Comparison of ENCODE assay signal across 12 cellular contexts in genomic region chr21:34965200-34966174, GRCh38.
DNase-seq lines count a peak whose midpoint lies in the region; ATAC-seq, FAIRE-seq and TF ChIP-seq lines count a peak whose summit lies in the region.
"Had no signal": no experiment of that assay in that cellular context is flagged by ENCODE, and none has a peak within 500 bp of the region (broad histone marks: within the 10 kb centered on the region; RNA-seq: fewer than 3 reads in every experiment).

No MANE protein-coding gene starts in this region.

- peaks cover 84% of the 10 kb centered on the region for H3K4me1 Mint-ChIP-seq in activated T-helper 1 cell treated with anti-CD3 and anti-CD28 coated beads, Interleukin-12 subunit alpha, Interleukin-12 subunit beta, Interleukin-2, Interleukin-4 antibody, amounts not matched to agents 30 ng/mL and 10 ng/mL and 1 ng/mL, durations not matched to agents 14 hours and 24 hours and 36 hours (ENCODE audit: low read depth)
- H3K4me1 Mint-ChIP-seq in WTC11, result peaks cover 14% of the 10 kb centered on the region

- H3K27ac Mint-ChIP-seq in activated T-helper 1 cell treated with anti-CD3 and anti-CD28 coated beads, Interleukin-12 subunit alpha, Interleukin-12 subunit beta, Interleukin-2, Interleukin-4 antibody, amounts not matched to agents 30 ng/mL and 10 ng/mL and 1 ng/mL, durations not matched to agents 14 hours and 24 hours and 36 hours, result peak overlapping the region; percentile 82
- H3K27ac Mint-ChIP-seq in WTC11, result no peak overlapping the region
- H3K27ac Mint-ChIP-seq: GM23338 had no signal

- no peak for TF ChIP-seq EP300 in tibial nerve (IDR thresholded peaks at IDR 0.05)

- H3K36me3 Mint-ChIP-seq in activated T-helper 1 cell treated with anti-CD3 and anti-CD28 coated beads, Interleukin-12 subunit alpha, Interleukin-12 subunit beta, Interleukin-2, Interleukin-4 antibody, amounts not matched to agents 30 ng/mL and 10 ng/mL and 1 ng/mL, durations not matched to agents 14 hours and 24 hours and 36 hours (ENCODE audit: low read depth), result peaks cover 43% of the 10 kb centered on the region
- no peaks in the 10 kb centered on the region for H3K36me3 Mint-ChIP-seq in WTC11

- TF ChIP-seq CTCF in tibial nerve (IDR thresholded peaks at IDR 0.05), result no peak
- no peak for TF ChIP-seq CTCF in WTC11 (IDR thresholded peaks at IDR 0.05)
- no peak for TF ChIP-seq CTCF in WERI-Rb-1 (IDR thresholded peaks at IDR 0.05; ENCODE audit: low read depth, low read length)
- TF ChIP-seq CTCF in D721Med (IDR thresholded peaks at IDR 0.05; ENCODE audit: insufficient read depth, missing control alignments), result no peak

- 66 to 73% methylated on average over 10 of the region's 10 CpGs for WGBS in tibial nerve, 2 donors

- POLR2A ChIA-PET in WTC11 (lab: Charles Lee), result no interaction called here

- H3K9me3 ChIP-seq in tibial nerve, result no peaks in the 10 kb centered on the region
- H3K9me3 ChIP-seq in WERI-Rb-1 (ENCODE audit: severe bottlenecking), result peaks cover under 1% of the 10 kb centered on the region
- H3K9me3 ChIP-seq: heart left ventricle, spleen had no signal

- no peaks in the 10 kb centered on the region for H3K4me1 ChIP-seq in tibial nerve

- FAIRE-seq in D721Med (lab: Jason Lieb, UNC), result no peak

- no peak for TF ChIP-seq POLR2A in tibial nerve (IDR thresholded peaks at IDR 0.05)

- no peaks in the 10 kb centered on the region for H3K27me3 Mint-ChIP-seq in activated T-helper 1 cell treated with anti-CD3 and anti-CD28 coated beads, Interleukin-12 subunit alpha, Interleukin-12 subunit beta, Interleukin-2, Interleukin-4 antibody, amounts not matched to agents 30 ng/mL and 10 ng/mL and 1 ng/mL, durations not matched to agents 14 hours and 24 hours and 36 hours (ENCODE audit: insufficient read depth)
- no peaks in the 10 kb centered on the region for H3K27me3 Mint-ChIP-seq in WTC11 (ENCODE audit: low read depth)

- peak overlapping the region; percentile 47 for H3K4me3 Mint-ChIP-seq in activated T-helper 1 cell treated with anti-CD3 and anti-CD28 coated beads, Interleukin-12 subunit alpha, Interleukin-12 subunit beta, Interleukin-2, Interleukin-4 antibody, amounts not matched to agents 30 ng/mL and 10 ng/mL and 1 ng/mL, durations not matched to agents 14 hours and 24 hours and 36 hours
- no peak overlapping the region for H3K4me3 Mint-ChIP-seq in WTC11
- H3K4me3 Mint-ChIP-seq: GM23338 had no signal

- no peaks in the 10 kb centered on the region for H3K9me3 Mint-ChIP-seq in activated T-helper 1 cell treated with anti-CD3 and anti-CD28 coated beads, Interleukin-12 subunit alpha, Interleukin-12 subunit beta, Interleukin-2, Interleukin-4 antibody, amounts not matched to agents 30 ng/mL and 10 ng/mL and 1 ng/mL, durations not matched to agents 14 hours and 24 hours and 36 hours
- H3K9me3 Mint-ChIP-seq in WTC11, result no peaks in the 10 kb centered on the region
- H3K9me3 Mint-ChIP-seq: GM23338 had no signal

- CTCF ChIA-PET in WTC11 (lab: Charles Lee), result no interaction called here

- no peak overlapping the region for H3K27ac ChIP-seq in tibial nerve
- no peak overlapping the region for H3K27ac ChIP-seq in WERI-Rb-1
- H3K27ac ChIP-seq: heart left ventricle had no signal

- H3K27me3 ChIP-seq in tibial nerve, result no peaks in the 10 kb centered on the region
- H3K27me3 ChIP-seq in WERI-Rb-1 (ENCODE audit: insufficient read depth, low read depth, severe bottlenecking), result peaks cover 97% of the 10 kb centered on the region
- H3K27me3 ChIP-seq: spleen had no signal

- DNase-seq in AG20443 (ENCODE audit: low spot score) (peak; percentile 51), HCEC 1CT (peak; percentile 84), iris pigment epithelial cell (ENCODE audit: low read depth) (peak; percentile 71), tibial nerve (ENCODE audit: low spot score in 2 of 2) (no peak), WTC11 (ENCODE audit: low spot score) (no peak), WERI-Rb-1 (no peak), D721Med (ENCODE audit: insufficient read length, low spot score) (no peak)
- DNase-seq in activated T-helper 1 cell treated with anti-CD3 and anti-CD28 coated beads, Interleukin-12 subunit alpha, Interleukin-12 subunit beta, Interleukin-2, Interleukin-4 antibody, amounts not matched to agents 30 ng/mL and 10 ng/mL and 1 ng/mL, durations not matched to agents 14 hours and 24 hours and 36 hours (ENCODE audit: low spot score), result no peak
- DNase-seq: heart left ventricle, OCI-M1, spleen had no signal

- H3K36me3 ChIP-seq in tibial nerve (no peaks in the 10 kb centered on the region), WERI-Rb-1 (no peaks in the 10 kb centered on the region)
- H3K36me3 ChIP-seq: heart left ventricle had no signal

- ATAC-seq in WTC11, result no peak
- ATAC-seq: GM23338 had no signal

- H3K4me3 ChIP-seq in tibial nerve (no peak overlapping the region), WERI-Rb-1 (ENCODE audit: low read depth, low read length) (no peak overlapping the region)
- H3K4me3 ChIP-seq: GM23338, heart left ventricle, spleen had no signal

- intact Hi-C loops in activated T-helper 1 cell treated with anti-CD3 and anti-CD28 coated beads, Interleukin-12 subunit alpha, Interleukin-12 subunit beta, Interleukin-2, Interleukin-4 antibody, amounts not matched to agents 30 ng/mL and 10 ng/mL and 1 ng/mL, durations not matched to agents 14 hours and 24 hours and 36 hours (cut with micrococcal nuclease), result loop anchor here (5.0 to 10.0 kb wide), 3 partner anchors 257 to 1021 kb away; no protein-coding TSS in a partner anchor

TF ChIP-seq in WTC11, 78 proteins besides CTCF, POLR2A, EP300 and RAD21:
- TF ChIP-seq ZMAT4 (CRISPR knock-in tag; IDR thresholded peaks at IDR 0.05) (no peak), SMAD3 (CRISPR knock-in tag; IDR thresholded peaks at IDR 0.05; ENCODE audit: borderline replicate concordance) (no peak), ZNF396 (CRISPR knock-in tag; IDR thresholded peaks at IDR 0.05; ENCODE audit: borderline replicate concordance) (no peak), PRRX2 (CRISPR knock-in tag; IDR thresholded peaks at IDR 0.05) (no peak), GABPB1 (CRISPR knock-in tag; IDR thresholded peaks at IDR 0.05) (no peak), ATF1 (CRISPR knock-in tag; IDR thresholded peaks at IDR 0.05) (no peak), ATF3 (CRISPR knock-in tag; conservative IDR thresholded peaks at IDR 0.05) (no peak), ZNF263 (CRISPR knock-in tag; IDR thresholded peaks at IDR 0.05; ENCODE audit: low read depth) (no peak), ZBTB43 (CRISPR knock-in tag; IDR thresholded peaks at IDR 0.05) (no peak), TP53 (CRISPR knock-in tag; IDR thresholded peaks at IDR 0.05) (no peak), FOXJ3 (CRISPR knock-in tag; IDR thresholded peaks at IDR 0.05; ENCODE audit: borderline replicate concordance) (no peak), MYBL2 (CRISPR knock-in tag; IDR thresholded peaks at IDR 0.05) (no peak), FOXK1 (CRISPR knock-in tag; IDR thresholded peaks at IDR 0.05) (no peak), RELA (CRISPR knock-in tag; IDR thresholded peaks at IDR 0.05; ENCODE audit: borderline replicate concordance) (no peak), NR2C2 (CRISPR knock-in tag; IDR thresholded peaks at IDR 0.05) (no peak), ZNF512 (CRISPR knock-in tag; IDR thresholded peaks at IDR 0.05; ENCODE audit: borderline replicate concordance) (no peak)

Comparison
In these comparisons a context has a peak if more than half of its experiments do, and no peak if none do; other contexts are left out.
1. DNase-seq: peak in AG20443 (single experiment), HCEC 1CT (single experiment) and iris pigment epithelial cell (single experiment); none in activated T-helper 1 cell treated with anti-CD3 and anti-CD28 coated beads, Interleukin-12 subunit alpha, Interleukin-12 subunit beta, Interleukin-2, Interleukin-4 antibody, amounts not matched to agents 30 ng/mL and 10 ng/mL and 1 ng/mL, durations not matched to agents 14 hours and 24 hours and 36 hours (single experiment), tibial nerve (0 of 2), WTC11 (single experiment), WERI-Rb-1 (single experiment) and D721Med (single experiment).